Comparison of ENCODE assay signal across 24 cellular contexts in the genomic region with DNA sequence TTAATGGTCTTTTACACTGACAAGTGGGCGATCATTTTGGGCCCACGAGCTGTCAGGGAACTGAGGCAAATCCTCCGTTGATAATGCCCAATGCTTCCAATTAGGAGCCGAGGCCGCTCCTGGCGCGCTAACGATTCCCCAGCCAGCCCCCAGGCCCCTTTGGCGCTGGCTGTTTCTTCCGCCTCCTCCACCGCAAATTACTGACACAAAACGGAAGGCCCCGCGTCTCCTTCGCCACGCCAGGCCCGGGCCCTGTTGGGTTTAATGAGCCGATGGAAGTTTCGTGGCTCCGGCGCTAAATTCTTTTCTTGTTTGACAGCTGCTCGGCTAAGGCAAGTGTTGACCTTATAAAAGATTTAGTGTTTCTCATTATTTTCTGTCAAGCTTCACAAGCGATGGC. TPM values are rescaled to one million over a fixed set of nuclear protein-coding genes. Genes with fewer than 3 reads are reported as not detected.
"Had no signal": no experiment of that assay in that cellular context is flagged by ENCODE, and none has a peak within 500 bp of the region (broad histone marks: within the 10 kb centered on the region; RNA-seq: fewer than 3 reads in every experiment).

No MANE protein-coding gene starts in this region.

- H2AFZ ChIP-seq: hepatocyte had no signal

- H3K36me3 Mint-ChIP-seq: mesothelial cell of epicardium, natural killer cell had no signal

- H3K36me3 ChIP-seq: cardiac muscle cell, lower lobe of right lung, pancreas, prostate gland, spleen, tibial nerve had no signal

- H3K9me3 ChIP-seq: lower lobe of right lung, pancreas, prostate gland, testis had no signal

- H3K4me3 Mint-ChIP-seq: dendritic cell treated with granulocyte-macrophage colony-stimulating factor and Interleukin-4, amounts not matched to agents 40 ng/mL and 50 ng/mL, for 4 days; memory B cell; mesothelial cell of epicardium; natural killer cell; stimulated activated memory B cell treated with anti-CD40 and anti-IgM and Interleukin-4, amounts not matched to agents 10 μg/mL and 1 μg/mL and 100 μg/mL, for 72 hours; stimulated activated naive CD8-positive, alpha-beta T cell treated with anti-CD3 and anti-CD28 coated beads, Interleukin-15, Interleukin-2, amounts not matched to agents 100 ng/mL and 50 ng/mL, for 24 hours had no signal

- H3K4me1 ChIP-seq: foreskin keratinocyte, lower lobe of right lung, pancreas, prostate gland, tibial nerve had no signal

- DNase-seq: cerebellar nuclear complex; erythroblast; foreskin keratinocyte; head of caudate nucleus; kidney glomerular epithelial cell; lower lobe of right lung; natural killer cell; nucleus accumbens; spleen; stimulated activated CD4-positive, alpha-beta T cell treated with anti-CD3 and anti-CD28 coated beads, Interleukin-15, amount 100 ng/mL, for 24 hours; stimulated activated CD4-positive, alpha-beta T cell treated with anti-CD3 and anti-CD28 coated beads, Interleukin-1b, Interleukin-23, amount 100 ng/mL, for 48 hours; stimulated activated CD4-positive, alpha-beta T cell treated with anti-CD3 and anti-CD28 coated beads, Interleukin-4, amount 100 ng/mL, for 24 hours; testis had no signal

- H3K4me1 Mint-ChIP-seq: memory B cell; mesothelial cell of epicardium; natural killer cell; stimulated activated memory B cell treated with anti-CD40 and anti-IgM and Interleukin-4, amounts not matched to agents 10 μg/mL and 1 μg/mL and 100 μg/mL, for 72 hours had no signal

- H3K4me2 ChIP-seq: hepatocyte had no signal

- H3K9me3 Mint-ChIP-seq: dendritic cell treated with granulocyte-macrophage colony-stimulating factor and Interleukin-4, amounts not matched to agents 40 ng/mL and 50 ng/mL, for 4 days; memory B cell; natural killer cell; stimulated activated naive CD8-positive, alpha-beta T cell treated with anti-CD3 and anti-CD28 coated beads, Interleukin-15, Interleukin-2, amounts not matched to agents 100 ng/mL and 50 ng/mL, for 24 hours had no signal

- H3K27ac Mint-ChIP-seq: dendritic cell treated with granulocyte-macrophage colony-stimulating factor and Interleukin-4, amounts not matched to agents 40 ng/mL and 50 ng/mL, for 4 days; memory B cell; mesothelial cell of epicardium; natural killer cell; stimulated activated memory B cell treated with anti-CD40 and anti-IgM and Interleukin-4, amounts not matched to agents 10 μg/mL and 1 μg/mL and 100 μg/mL, for 72 hours; stimulated activated naive CD8-positive, alpha-beta T cell treated with anti-CD3 and anti-CD28 coated beads, Interleukin-15, Interleukin-2, amounts not matched to agents 100 ng/mL and 50 ng/mL, for 24 hours had no signal

- H3K4me3 ChIP-seq: cardiac muscle cell, hepatocyte, lower lobe of right lung, pancreas, prostate gland, spleen, testis, tibial nerve had no signal

- H3K27me3 ChIP-seq: cardiac muscle cell, pancreas, testis had no signal

- H3K27ac ChIP-seq: cardiac muscle cell, foreskin keratinocyte, hepatocyte, lower lobe of right lung, pancreas, prostate gland, spleen, testis, tibial nerve had no signal

RNA-seq across cellular contexts. Expression of gene BARHL1, which starts 25.7 kb away (rescaled TPM):
- polyA plus RNA-seq: cardiac muscle cell, endothelial cell of umbilical vein, foreskin keratinocyte, hepatocyte, spleen had no signal
